Comparison of ENCODE assay signal across 1 cellular context in the genomic region with DNA sequence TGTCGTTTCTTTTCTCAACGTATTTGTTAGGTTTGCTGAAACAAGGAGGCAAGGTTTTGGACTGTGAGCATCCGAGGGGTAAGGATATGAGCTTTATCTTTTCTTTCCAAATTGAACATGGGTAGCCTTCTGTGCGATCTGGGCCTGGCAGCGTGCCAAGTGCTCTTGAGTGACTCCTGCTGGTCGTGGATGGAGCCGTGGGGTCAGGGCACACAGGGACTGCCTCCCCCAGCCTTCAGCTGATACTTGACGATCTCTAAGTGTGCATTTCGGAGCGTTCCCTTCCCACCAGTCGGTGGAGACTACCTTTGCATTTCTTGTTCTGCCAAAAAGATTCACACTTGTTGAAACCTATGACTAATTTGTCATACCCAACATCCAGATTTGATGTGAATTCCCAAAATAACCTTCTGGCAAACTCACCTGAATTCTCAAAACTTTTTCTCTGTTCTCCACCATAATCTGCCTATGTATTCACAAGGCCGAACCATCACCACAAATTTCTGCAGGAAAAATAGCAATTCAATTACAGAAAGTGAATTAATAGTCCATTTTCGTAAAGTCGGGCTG.
TF ChIP-seq lines count a peak whose summit lies in the region.

No MANE protein-coding gene starts in this region.

TF ChIP-seq in IMR-90, 13 proteins besides CTCF, POLR2A, EP300 and RAD21 (continued from another document):
- TF ChIP-seq, protein P1, sequence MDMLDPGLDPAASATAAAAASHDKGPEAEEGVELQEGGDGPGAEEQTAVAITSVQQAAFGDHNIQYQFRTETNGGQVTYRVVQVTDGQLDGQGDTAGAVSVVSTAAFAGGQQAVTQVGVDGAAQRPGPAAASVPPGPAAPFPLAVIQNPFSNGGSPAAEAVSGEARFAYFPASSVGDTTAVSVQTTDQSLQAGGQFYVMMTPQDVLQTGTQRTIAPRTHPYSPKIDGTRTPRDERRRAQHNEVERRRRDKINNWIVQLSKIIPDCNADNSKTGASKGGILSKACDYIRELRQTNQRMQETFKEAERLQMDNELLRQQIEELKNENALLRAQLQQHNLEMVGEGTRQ (IDR thresholded peaks at IDR 0.05; ENCODE audit: low read depth, low read length) = no peak
- TF ChIP-seq BHLHE40 (IDR thresholded peaks at IDR 0.05; ENCODE audit: low read depth, low read length) = no peak
- TF ChIP-seq RCOR1 (IDR thresholded peaks at IDR 0.05; ENCODE audit: insufficient replicate concordance, low read length) = no peak
- TF ChIP-seq, protein P2, sequence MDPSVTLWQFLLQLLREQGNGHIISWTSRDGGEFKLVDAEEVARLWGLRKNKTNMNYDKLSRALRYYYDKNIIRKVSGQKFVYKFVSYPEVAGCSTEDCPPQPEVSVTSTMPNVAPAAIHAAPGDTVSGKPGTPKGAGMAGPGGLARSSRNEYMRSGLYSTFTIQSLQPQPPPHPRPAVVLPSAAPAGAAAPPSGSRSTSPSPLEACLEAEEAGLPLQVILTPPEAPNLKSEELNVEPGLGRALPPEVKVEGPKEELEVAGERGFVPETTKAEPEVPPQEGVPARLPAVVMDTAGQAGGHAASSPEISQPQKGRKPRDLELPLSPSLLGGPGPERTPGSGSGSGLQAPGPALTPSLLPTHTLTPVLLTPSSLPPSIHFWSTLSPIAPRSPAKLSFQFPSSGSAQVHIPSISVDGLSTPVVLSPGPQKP (IDR thresholded peaks at IDR 0.05; ENCODE audit: borderline replicate concordance, low read depth, low read length) = no peak
- no peak for TF ChIP-seq MXI1 (IDR thresholded peaks at IDR 0.05; ENCODE audit: borderline replicate concordance, low read depth, low read length)
- no peak for TF ChIP-seq MAZ (IDR thresholded peaks at IDR 0.05; ENCODE audit: borderline replicate concordance, low read depth, low read length)
- TF ChIP-seq RFX5 (IDR thresholded peaks at IDR 0.05; ENCODE audit: low read depth, low read length) = no peak
- TF ChIP-seq FOS (IDR thresholded peaks at IDR 0.05; ENCODE audit: low read depth, low read length) = no peak
TF ChIP-seq in IMR-90: peak in this region for 0.
